Comparison of ENCODE assay signal across 1 cellular context in genomic region chr21:43187715-43188114, GRCh38.
TF ChIP-seq lines count a peak whose summit lies in the region.

No MANE protein-coding gene starts in this region.

TF ChIP-seq in HepG2, 621 proteins besides CTCF, POLR2A, EP300 and RAD21 (continued from another document):
- TF ChIP-seq, protein P1, sequence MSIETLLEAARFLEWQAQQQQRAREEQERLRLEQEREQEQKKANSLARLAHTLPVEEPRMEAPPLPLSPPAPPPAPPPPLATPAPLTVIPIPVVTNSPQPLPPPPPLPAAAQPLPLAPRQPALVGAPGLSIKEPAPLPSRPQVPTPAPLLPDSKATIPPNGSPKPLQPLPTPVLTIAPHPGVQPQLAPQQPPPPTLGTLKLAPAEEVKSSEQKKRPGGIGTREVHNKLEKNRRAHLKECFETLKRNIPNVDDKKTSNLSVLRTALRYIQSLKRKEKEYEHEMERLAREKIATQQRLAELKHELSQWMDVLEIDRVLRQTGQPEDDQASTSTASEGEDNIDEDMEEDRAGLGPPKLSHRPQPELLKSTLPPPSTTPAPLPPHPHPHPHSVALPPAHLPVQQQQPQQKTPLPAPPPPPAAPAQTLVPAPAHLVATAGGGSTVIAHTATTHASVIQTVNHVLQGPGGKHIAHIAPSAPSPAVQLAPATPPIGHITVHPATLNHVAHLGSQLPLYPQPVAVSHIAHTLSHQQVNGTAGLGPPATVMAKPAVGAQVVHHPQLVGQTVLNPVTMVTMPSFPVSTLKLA (IDR thresholded peaks at IDR 0.05): peak; percentile 89
